ENCODE assay signal across 11 cellular contexts in genomic region chr7:36127075-36127740, GRCh38. TPM values are rescaled to one million over a fixed set of nuclear protein-coding genes. Genes with fewer than 3 reads are reported as not detected.
DNase-seq lines count a peak whose midpoint lies in the region; ATAC-seq, FAIRE-seq and TF ChIP-seq lines count a peak whose summit lies in the region.
"Had no signal": no experiment of that assay in that cellular context is flagged by ENCODE, and none has a peak within 500 bp of the region (broad histone marks: within the 10 kb centered on the region; RNA-seq: fewer than 3 reads in every experiment).

No MANE protein-coding gene starts in this region.

- intact Hi-C loops in psoas muscle (cut with DNase I) = loop anchor here in 1 of 2 donors (1.0 kb wide), 1 partner anchor 164 kb away; no protein-coding TSS in a partner anchor

- no peak for FAIRE-seq in bronchial epithelial cell (lab: Jason Lieb, UNC)

- ATAC-seq in GM19351 (IDR thresholded peaks at IDR 0.05; ENCODE audit: unreplicated experiment) (peak; percentile 88), HG03442 (IDR thresholded peaks at IDR 0.05; ENCODE audit: unreplicated experiment) (peak; percentile 72), psoas muscle (peak; percentile 19 to 64 (median 56)), GM21447 (IDR thresholded peaks at IDR 0.05; ENCODE audit: unreplicated experiment) (no peak)
- ATAC-seq: mucosa of descending colon had no signal

- no peaks in the 10 kb centered on the region for H3K9me3 ChIP-seq in psoas muscle
- H3K9me3 ChIP-seq: mucosa of descending colon had no signal

- peaks cover 49% of the 10 kb centered on the region for H3K4me1 ChIP-seq in psoas muscle

- DNase-seq in bronchial epithelial cell (ENCODE audit: low read depth) (no peak), psoas muscle (peak in 1 of 2 donors; percentile 58), retina (no peak)
- DNase-seq in activated effector memory CD4-positive, alpha-beta T cell treated with Interleukin-2 at 50 U/mL for 16 hours = no peak
- DNase-seq: activated CD4-positive, alpha-beta memory T cell treated with anti-CD3 and anti-CD28 coated beads, Interleukin-2, amount 10 ng/mL, durations not matched to agents 7 days and 5 days; MG63; SHP77 had no signal

- H3K36me3 ChIP-seq in bronchial epithelial cell (ENCODE audit: control insufficient read depth, insufficient read depth, low read length) (no peaks in the 10 kb centered on the region), psoas muscle (ENCODE audit: insufficient read depth in 1 of 2, low read depth in 1 of 2) (no peaks in the 10 kb centered on the region)
- H3K36me3 ChIP-seq: MG63 had no signal

- peak; percentile 8 for TF ChIP-seq CTCF in bronchial epithelial cell (IDR thresholded peaks at IDR 0.05; ENCODE audit: insufficient read depth, low read length, severe bottlenecking)
- peak; percentile 50 for TF ChIP-seq CTCF in psoas muscle (IDR thresholded peaks at IDR 0.05)

- 54 to 69% (median 60%) methylated on average over 4 of the region's 4 CpGs for WGBS in psoas muscle, 3 donors

- H3K27ac ChIP-seq in psoas muscle = peak overlapping the region; percentile 95

- no peak overlapping the region for H3K4me3 ChIP-seq in bronchial epithelial cell (ENCODE audit: low read depth, low read length)
- no peak overlapping the region for H3K4me3 ChIP-seq in psoas muscle
- H3K4me3 ChIP-seq: MG63, mucosa of descending colon had no signal

- H3K27me3 ChIP-seq in bronchial epithelial cell (ENCODE audit: control insufficient read depth, insufficient read depth, low read length) (no peaks in the 10 kb centered on the region), psoas muscle (ENCODE audit: insufficient read depth in 3 of 3, low read length in 2 of 3) (no peaks in the 10 kb centered on the region)
- H3K27me3 ChIP-seq: MG63 had no signal

RNA-seq across cellular contexts. Expression of gene EEPD1, which starts 25.8 kb away (rescaled TPM):
- 2.3 and 2.9 TPM in 2 replicates for total RNA-seq in bronchial epithelial cell
- total RNA-seq in psoas muscle = 10 to 100 TPM; 13.3 to 51.3 (median 32.7) TPM
- polyA plus RNA-seq in psoas muscle = 10 to 100 TPM in 2 of 3 donors, 1 to 10 TPM in 1; 7.3 to 61.2 (median 45.5) TPM
